ENCODE assay signal across 1 cellular context in the genomic region with DNA sequence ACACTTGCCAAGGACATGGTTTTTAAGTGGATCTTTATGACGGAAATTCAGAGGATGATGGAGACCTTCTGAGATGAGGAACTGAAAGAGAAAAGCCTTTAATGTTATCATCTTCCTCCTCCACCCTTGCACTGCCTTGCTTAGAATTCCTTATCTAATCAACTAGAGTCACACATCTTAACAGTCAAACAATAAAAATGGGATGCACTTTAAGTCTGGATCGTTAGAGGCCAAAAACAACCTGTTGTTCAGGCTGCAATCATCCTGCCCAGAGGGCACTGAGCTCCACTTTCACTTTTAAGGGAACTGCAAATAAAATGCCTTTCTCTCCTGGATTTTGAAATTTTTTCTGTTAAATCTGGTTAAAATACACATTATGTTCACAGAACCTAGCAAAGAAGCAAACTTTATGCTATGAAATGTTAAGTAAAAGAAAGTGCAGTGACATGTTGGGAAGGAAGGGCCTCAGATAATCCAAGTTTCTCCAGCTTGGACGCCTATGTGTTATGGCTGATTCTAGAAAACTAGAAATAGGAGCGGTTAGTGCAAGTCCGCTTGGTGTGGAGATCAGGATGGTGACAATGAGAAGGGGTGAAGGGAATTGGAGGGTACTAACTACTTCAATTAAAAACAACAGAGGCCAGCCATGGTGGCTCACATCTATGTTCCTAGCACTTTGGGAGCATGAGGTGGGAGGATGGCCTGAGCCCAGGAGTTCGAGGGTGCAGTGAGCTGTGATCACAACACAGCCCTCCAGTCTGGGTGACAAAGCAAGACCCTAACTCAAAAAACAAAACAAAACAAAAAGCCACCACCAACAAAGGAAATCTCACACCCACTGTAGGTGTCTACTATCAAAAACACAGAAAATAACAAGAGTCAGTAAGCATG.
A peak's percentile ranks its signal among the peaks of the same experiment; 100 is the strongest.
TF ChIP-seq lines count a peak whose summit lies in the region.

No MANE protein-coding gene starts in this region.

TF ChIP-seq in K562, 482 proteins besides CTCF, POLR2A, EP300 and RAD21 (continued from another document and continues in another):
- TF ChIP-seq, protein P1, sequence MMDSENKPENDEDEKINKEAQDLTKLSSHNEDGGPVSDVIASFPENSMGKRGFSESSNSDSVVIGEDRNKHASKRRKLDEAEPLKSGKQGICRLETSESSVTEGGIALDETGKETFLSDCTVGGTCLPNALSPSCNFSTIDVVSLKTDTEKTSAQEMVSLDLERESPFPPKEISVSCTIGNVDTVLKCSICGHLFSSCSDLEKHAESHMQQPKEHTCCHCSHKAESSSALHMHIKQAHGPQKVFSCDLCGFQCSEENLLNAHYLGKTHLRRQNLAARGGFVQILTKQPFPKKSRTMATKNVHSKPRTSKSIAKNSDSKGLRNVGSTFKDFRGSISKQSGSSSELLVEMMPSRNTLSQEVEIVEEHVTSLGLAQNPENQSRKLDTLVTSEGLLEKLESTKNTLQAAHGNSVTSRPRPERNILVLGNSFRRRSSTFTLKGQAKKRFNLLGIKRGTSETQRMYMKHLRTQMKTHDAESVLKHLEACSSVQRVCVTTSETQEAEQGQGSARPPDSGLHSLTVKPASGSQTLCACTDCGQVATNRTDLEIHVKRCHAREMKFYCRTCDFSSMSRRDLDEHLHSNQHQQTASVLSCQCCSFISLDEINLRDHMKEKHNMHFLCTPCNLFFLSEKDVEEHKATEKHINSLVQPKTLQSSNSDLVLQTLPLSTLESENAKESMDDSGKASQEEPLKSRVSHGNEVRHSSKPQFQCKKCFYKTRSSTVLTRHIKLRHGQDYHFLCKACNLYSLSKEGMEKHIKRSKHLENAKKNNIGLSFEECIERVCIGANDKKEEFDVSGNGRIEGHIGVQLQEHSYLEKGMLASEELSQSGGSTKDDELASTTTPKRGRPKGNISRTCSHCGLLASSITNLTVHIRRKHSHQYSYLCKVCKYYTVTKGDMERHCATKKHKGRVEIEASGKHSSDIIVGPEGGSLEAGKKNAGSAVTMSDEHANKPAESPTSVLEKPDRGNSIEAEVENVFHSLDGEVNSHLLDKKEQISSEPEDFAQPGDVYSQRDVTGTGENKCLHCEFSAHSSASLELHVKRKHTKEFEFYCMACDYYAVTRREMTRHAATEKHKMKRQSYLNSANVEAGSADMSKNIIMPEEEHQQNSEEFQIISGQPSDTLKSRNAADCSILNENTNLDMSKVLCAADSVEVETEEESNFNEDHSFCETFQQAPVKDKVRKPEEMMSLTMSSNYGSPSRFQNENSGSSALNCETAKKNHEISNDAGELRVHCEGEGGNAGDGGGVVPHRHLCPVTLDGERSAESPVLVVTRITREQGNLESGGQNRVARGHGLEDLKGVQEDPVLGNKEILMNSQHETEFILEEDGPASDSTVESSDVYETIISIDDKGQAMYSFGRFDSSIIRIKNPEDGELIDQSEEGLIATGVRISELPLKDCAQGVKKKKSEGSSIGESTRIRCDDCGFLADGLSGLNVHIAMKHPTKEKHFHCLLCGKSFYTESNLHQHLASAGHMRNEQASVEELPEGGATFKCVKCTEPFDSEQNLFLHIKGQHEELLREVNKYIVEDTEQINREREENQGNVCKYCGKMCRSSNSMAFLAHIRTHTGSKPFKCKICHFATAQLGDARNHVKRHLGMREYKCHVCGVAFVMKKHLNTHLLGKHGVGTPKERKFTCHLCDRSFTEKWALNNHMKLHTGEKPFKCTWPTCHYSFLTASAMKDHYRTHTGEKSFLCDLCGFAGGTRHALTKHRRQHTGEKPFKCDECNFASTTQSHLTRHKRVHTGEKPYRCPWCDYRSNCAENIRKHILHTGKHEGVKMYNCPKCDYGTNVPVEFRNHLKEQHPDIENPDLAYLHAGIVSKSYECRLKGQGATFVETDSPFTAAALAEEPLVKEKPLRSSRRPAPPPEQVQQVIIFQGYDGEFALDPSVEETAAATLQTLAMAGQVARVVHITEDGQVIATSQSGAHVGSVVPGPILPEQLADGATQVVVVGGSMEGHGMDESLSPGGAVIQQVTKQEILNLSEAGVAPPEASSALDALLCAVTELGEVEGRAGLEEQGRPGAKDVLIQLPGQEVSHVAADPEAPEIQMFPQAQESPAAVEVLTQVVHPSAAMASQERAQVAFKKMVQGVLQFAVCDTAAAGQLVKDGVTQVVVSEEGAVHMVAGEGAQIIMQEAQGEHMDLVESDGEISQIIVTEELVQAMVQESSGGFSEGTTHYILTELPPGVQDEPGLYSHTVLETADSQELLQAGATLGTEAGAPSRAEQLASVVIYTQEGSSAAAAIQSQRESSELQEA (IDR thresholded peaks at IDR 0.05; ENCODE audit: low read depth) = no peak
- TF ChIP-seq ZNF12 (CRISPR knock-in tag; IDR thresholded peaks at IDR 0.05) (no peak), HEY1 (CRISPR knock-in tag; IDR thresholded peaks at IDR 0.05; ENCODE audit: borderline replicate concordance) (no peak), ETV6 (IDR thresholded peaks at IDR 0.05; ENCODE audit: borderline replicate concordance in 1 of 2, low read depth in 2 of 2, low read length in 1 of 2) (peak in 1 of 2 experiments; percentile 41; a peak in 1 of 4 replicates), ETV6 (CRISPR knock-in tag; IDR thresholded peaks at IDR 0.05; ENCODE audit: borderline replicate concordance) (no peak), KLF1 (tag; IDR thresholded peaks at IDR 0.05) (no peak), TFAM (CRISPR knock-in tag; conservative IDR thresholded peaks at IDR 0.05) (no peak), CBFA2T2 (conservative IDR thresholded peaks at IDR 0.05) (peak; percentile 82), GATAD2B (IDR thresholded peaks at IDR 0.05; ENCODE audit: borderline replicate concordance) (peak; percentile 77; the same call in 1 of the 2 replicates), SAFB (IDR thresholded peaks at IDR 0.05; ENCODE audit: borderline replicate concordance, low read depth, low read length) (no peak), E2F3 (CRISPR knock-in tag; IDR thresholded peaks at IDR 0.05) (no peak), SMAD4 (CRISPR knock-in tag; conservative IDR thresholded peaks at IDR 0.05) (0 out of 2 replicates have a peak, but pooled peaks have one; percentile 55), EWSR1 (IDR thresholded peaks at IDR 0.05; ENCODE audit: borderline replicate concordance, low read depth, partially characterized antibody) (no peak), MEF2D (tag; conservative IDR thresholded peaks at IDR 0.05; ENCODE audit: low read depth) (no peak), FOSL1 (tag; conservative IDR thresholded peaks at IDR 0.05) (peak; percentile 48), FOXJ3 (CRISPR knock-in tag; IDR thresholded peaks at IDR 0.05) (no peak), EGR1 (conservative IDR thresholded peaks at IDR 0.05) (no peak), SMARCE1 (IDR thresholded peaks at IDR 0.05) (peak; percentile 88), LEF1 (IDR thresholded peaks at IDR 0.05) (peak; percentile 79), GABPB2 (CRISPR knock-in tag; conservative IDR thresholded peaks at IDR 0.05) (no peak), FIP1L1 (IDR thresholded peaks at IDR 0.05; ENCODE audit: low read depth, low read length, poor library complexity, severe bottlenecking) (no peak), SMARCC2 (IDR thresholded peaks at IDR 0.05; ENCODE audit: low read depth) (peak; percentile 69; the same call in 1 of the 2 replicates), DPF2 (IDR thresholded peaks at IDR 0.05) (peak; percentile 91), ZNF584 (CRISPR knock-in tag; IDR thresholded peaks at IDR 0.05; ENCODE audit: low read depth) (no peak), ZSCAN29 (IDR thresholded peaks at IDR 0.05) (no peak), PTBP1 (IDR thresholded peaks at IDR 0.05; ENCODE audit: low read depth, low read length) (no peak), PHF21A (IDR thresholded peaks at IDR 0.05; ENCODE audit: borderline replicate concordance, low read depth) (no peak), KLF16 (IDR thresholded peaks at IDR 0.05) (peak; percentile 73)
- TF ChIP-seq, protein P2, sequence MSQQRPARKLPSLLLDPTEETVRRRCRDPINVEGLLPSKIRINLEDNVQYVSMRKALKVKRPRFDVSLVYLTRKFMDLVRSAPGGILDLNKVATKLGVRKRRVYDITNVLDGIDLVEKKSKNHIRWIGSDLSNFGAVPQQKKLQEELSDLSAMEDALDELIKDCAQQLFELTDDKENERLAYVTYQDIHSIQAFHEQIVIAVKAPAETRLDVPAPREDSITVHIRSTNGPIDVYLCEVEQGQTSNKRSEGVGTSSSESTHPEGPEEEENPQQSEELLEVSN (IDR thresholded peaks at IDR 0.05; ENCODE audit: borderline replicate concordance in 1 of 2, extremely low read depth in 1 of 2, insufficient read depth in 1 of 2, insufficient read length in 1 of 2, low read depth in 1 of 2, low read length in 1 of 2, poor library complexity in 1 of 2, severe bottlenecking in 1 of 2) = peak in 1 of 2 experiments; percentile 43
- TF ChIP-seq, protein P3, sequence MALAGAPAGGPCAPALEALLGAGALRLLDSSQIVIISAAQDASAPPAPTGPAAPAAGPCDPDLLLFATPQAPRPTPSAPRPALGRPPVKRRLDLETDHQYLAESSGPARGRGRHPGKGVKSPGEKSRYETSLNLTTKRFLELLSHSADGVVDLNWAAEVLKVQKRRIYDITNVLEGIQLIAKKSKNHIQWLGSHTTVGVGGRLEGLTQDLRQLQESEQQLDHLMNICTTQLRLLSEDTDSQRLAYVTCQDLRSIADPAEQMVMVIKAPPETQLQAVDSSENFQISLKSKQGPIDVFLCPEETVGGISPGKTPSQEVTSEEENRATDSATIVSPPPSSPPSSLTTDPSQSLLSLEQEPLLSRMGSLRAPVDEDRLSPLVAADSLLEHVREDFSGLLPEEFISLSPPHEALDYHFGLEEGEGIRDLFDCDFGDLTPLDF (CRISPR knock-in tag; IDR thresholded peaks at IDR 0.05) = no peak
- TF ChIP-seq, protein P4, sequence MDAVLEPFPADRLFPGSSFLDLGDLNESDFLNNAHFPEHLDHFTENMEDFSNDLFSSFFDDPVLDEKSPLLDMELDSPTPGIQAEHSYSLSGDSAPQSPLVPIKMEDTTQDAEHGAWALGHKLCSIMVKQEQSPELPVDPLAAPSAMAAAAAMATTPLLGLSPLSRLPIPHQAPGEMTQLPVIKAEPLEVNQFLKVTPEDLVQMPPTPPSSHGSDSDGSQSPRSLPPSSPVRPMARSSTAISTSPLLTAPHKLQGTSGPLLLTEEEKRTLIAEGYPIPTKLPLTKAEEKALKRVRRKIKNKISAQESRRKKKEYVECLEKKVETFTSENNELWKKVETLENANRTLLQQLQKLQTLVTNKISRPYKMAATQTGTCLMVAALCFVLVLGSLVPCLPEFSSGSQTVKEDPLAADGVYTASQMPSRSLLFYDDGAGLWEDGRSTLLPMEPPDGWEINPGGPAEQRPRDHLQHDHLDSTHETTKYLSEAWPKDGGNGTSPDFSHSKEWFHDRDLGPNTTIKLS (IDR thresholded peaks at IDR 0.05; ENCODE audit: borderline replicate concordance, low read depth) = no peak
- TF ChIP-seq, protein P5, sequence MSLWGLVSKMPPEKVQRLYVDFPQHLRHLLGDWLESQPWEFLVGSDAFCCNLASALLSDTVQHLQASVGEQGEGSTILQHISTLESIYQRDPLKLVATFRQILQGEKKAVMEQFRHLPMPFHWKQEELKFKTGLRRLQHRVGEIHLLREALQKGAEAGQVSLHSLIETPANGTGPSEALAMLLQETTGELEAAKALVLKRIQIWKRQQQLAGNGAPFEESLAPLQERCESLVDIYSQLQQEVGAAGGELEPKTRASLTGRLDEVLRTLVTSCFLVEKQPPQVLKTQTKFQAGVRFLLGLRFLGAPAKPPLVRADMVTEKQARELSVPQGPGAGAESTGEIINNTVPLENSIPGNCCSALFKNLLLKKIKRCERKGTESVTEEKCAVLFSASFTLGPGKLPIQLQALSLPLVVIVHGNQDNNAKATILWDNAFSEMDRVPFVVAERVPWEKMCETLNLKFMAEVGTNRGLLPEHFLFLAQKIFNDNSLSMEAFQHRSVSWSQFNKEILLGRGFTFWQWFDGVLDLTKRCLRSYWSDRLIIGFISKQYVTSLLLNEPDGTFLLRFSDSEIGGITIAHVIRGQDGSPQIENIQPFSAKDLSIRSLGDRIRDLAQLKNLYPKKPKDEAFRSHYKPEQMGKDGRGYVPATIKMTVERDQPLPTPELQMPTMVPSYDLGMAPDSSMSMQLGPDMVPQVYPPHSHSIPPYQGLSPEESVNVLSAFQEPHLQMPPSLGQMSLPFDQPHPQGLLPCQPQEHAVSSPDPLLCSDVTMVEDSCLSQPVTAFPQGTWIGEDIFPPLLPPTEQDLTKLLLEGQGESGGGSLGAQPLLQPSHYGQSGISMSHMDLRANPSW (CRISPR knock-in tag; IDR thresholded peaks at IDR 0.05) = no peak
- TF ChIP-seq, protein P6, sequence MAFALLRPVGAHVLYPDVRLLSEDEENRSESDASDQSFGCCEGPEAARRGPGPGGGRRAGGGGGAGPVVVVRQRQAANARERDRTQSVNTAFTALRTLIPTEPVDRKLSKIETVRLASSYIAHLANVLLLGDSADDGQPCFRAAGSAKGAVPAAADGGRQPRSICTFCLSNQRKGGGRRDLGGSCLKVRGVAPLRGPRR (CRISPR knock-in tag; IDR thresholded peaks at IDR 0.05) = no peak
- TF ChIP-seq, protein P7, sequence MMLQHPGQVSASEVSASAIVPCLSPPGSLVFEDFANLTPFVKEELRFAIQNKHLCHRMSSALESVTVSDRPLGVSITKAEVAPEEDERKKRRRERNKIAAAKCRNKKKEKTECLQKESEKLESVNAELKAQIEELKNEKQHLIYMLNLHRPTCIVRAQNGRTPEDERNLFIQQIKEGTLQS (IDR thresholded peaks at IDR 0.05) = peak; percentile 9; the same call in 1 of the 2 replicates
- TF ChIP-seq, protein P7 (CRISPR knock-in tag; conservative IDR thresholded peaks at IDR 0.05) = no peak
- TF ChIP-seq, protein P8, sequence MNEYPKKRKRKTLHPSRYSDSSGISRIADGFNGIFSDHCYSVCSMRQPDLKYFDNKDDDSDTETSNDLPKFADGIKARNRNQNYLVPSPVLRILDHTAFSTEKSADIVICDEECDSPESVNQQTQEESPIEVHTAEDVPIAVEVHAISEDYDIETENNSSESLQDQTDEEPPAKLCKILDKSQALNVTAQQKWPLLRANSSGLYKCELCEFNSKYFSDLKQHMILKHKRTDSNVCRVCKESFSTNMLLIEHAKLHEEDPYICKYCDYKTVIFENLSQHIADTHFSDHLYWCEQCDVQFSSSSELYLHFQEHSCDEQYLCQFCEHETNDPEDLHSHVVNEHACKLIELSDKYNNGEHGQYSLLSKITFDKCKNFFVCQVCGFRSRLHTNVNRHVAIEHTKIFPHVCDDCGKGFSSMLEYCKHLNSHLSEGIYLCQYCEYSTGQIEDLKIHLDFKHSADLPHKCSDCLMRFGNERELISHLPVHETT (CRISPR knock-in tag; conservative IDR thresholded peaks at IDR 0.05 in 1 of 2, IDR thresholded peaks at IDR 0.05 in 1 of 2) = peak in 1 of 2 experiments; percentile 75; a peak in 1 of 4 replicates
